20 cellular contexts compared by ENCODE assay signal in genomic region chr5:180241600-180241999, GRCh38.
"Had no signal": no experiment of that assay in that cellular context is flagged by ENCODE, and none has a peak within 500 bp of the region (broad histone marks: within the 10 kb centered on the region; RNA-seq: fewer than 3 reads in every experiment).

No MANE protein-coding gene starts in this region.

- DNase-seq: KBM-7, NCI-H1092, NCI-H1436, NCI-H187, NCI-H2029, NCI-H2081 treated with DMSO at 0.1 percent for 48 hours, NCI-H2171, NCI-H226, NCI-H446, NCI-H510A, NCI-H524 treated with DMSO at 0.1 percent for 48 hours, NCI-H69, NCI-H774, OCI-M1, PC-9, Peyer's patch, Right ventricle myocardium superior, SIG-M5 had no signal

- H3K27ac ChIP-seq: PC-9, Peyer's patch, SJSA1, SK-N-MC had no signal
